Comparison of ENCODE assay signal across 8 cellular contexts in the genomic region with DNA sequence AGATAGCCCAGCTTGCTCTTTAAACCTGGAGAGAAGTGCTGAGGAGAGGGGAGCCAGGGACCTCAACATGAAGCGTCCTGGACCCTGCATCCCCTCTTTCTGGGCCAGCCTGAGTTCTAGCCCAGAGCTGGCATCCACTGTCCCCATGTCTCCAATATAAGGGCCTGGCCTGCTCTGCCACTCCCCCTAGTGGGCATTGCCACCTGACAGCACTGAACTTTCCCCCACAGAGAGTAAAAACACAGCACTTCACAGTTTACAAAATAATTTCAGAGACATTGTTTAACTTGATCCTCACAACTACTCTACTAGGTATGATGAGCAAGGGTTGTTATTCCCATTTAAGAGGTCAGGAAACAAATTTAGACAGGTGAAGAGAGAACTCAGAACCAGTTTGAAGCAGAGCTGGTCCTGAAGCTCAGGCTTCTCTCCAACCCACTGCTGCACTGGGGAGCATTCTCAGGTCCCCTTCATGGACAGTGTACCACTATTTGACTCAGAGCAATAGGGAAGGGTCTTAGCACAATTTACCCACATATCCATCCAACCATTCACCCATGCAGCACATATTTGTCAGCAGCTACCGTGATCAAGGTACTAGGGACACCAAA.
DNase-seq lines count a peak whose midpoint lies in the region; ATAC-seq, FAIRE-seq and TF ChIP-seq lines count a peak whose summit lies in the region.

No MANE protein-coding gene starts in this region.

- CTCF ChIA-PET in A549 (lab: Yijun Ruan, JAX): interaction anchor here (0.6 to 2.9 kb wide), 12 partner anchors 9 to 1881 kb away, joined by 3 to 9 read pairs (median 4); no protein-coding TSS in a partner anchor
- CTCF ChIA-PET in GM10248 (lab: Yijun Ruan, JAX): interaction anchor here (0.9 to 3.4 kb wide), 12 partner anchors 9 to 1344 kb away, joined by 3 to 17 read pairs (median 4); no protein-coding TSS in a partner anchor
- CTCF ChIA-PET in OCI-LY7 (lab: Charles Lee; ENCODE audit: unreplicated experiment): interaction anchor here (1.1 kb wide), 1 partner anchor 31 kb away, joined by 3 read pairs; no protein-coding TSS in a partner anchor

- H3K9ac ChIP-seq in neural cell (ENCODE audit: low read length): no peak overlapping the region

- H3F3A ChIP-seq in neural cell (ENCODE audit: insufficient read depth, low read length, poor library complexity, severe bottlenecking): no peaks in the 10 kb centered on the region

- no peaks in the 10 kb centered on the region for H3K9me3 ChIP-seq in A549
- no peaks in the 10 kb centered on the region for H3K9me3 ChIP-seq in OCI-LY7 (ENCODE audit: low read length)
- H3K9me3 ChIP-seq in neural cell (ENCODE audit: low read length): no peaks in the 10 kb centered on the region

- POLR2A ChIA-PET in A549 (lab: Yijun Ruan, JAX): no interaction called here
- POLR2A ChIA-PET in GM10248 (lab: Yijun Ruan, JAX): no interaction called here
- POLR2A ChIA-PET in OCI-LY7 (lab: Charles Lee): no interaction called here

- FAIRE-seq in A549 (lab: Jason Lieb, UNC): no peak

- H3K4me3 ChIP-seq in A549 (no peak overlapping the region), OCI-LY7 (ENCODE audit: low read depth, low read length, poor library complexity, severe bottlenecking) (no peak overlapping the region), epithelial cell of esophagus (ENCODE audit: low read length) (no peak overlapping the region), neural cell (ENCODE audit: low read length) (no peak overlapping the region)

- H3K4me2 ChIP-seq in A549 (no peak overlapping the region), OCI-LY7 (ENCODE audit: low read length) (no peak overlapping the region), neural cell (ENCODE audit: low read length) (no peak overlapping the region)

- H3K27ac ChIP-seq in A549 (no peak overlapping the region), OCI-LY7 (ENCODE audit: low read depth, low read length, poor library complexity, severe bottlenecking) (no peak overlapping the region), neural cell (ENCODE audit: low read length) (no peak overlapping the region)

- BruUV-seq in OCI-LY7 (replicated peaks; lab: Mats Ljungman, UMichigan): no TSS peak

- no peak for TF ChIP-seq POLR2A in A549 (IDR thresholded peaks at IDR 0.05; ENCODE audit: low read length)

- TF ChIP-seq RAD21 in A549 (conservative IDR thresholded peaks at IDR 0.05 in 1 of 2, IDR thresholded peaks at IDR 0.05 in 1 of 2) (peak; percentile 39 to 60; a peak in 3 of 5 replicates), neural cell (conservative IDR thresholded peaks at IDR 0.05) (peak; percentile 71)

- H3K9me2 ChIP-seq in OCI-LY7 (ENCODE audit: insufficient read depth, low read length) (no peaks in the 10 kb centered on the region), neural cell (ENCODE audit: insufficient read depth, low read length) (no peaks in the 10 kb centered on the region)

- H3K27me3 ChIP-seq in neural cell (ENCODE audit: insufficient read depth, low read depth, low read length): no peaks in the 10 kb centered on the region

- ATAC-seq in A549 (peak; percentile 86 to 88; a peak in 4 of 6 replicates), HG02981 (IDR thresholded peaks at IDR 0.05; ENCODE audit: unreplicated experiment) (peak; percentile 67), GM19455 (IDR thresholded peaks at IDR 0.05; ENCODE audit: unreplicated experiment) (no peak)

- DNase-seq in A549 (ENCODE audit: low read depth in 1 of 2, low spot score in 1 of 2) (peak; percentile 16 to 39), GM10248 (ENCODE audit: extremely low spot score) (peak; percentile 69), OCI-LY7 (ENCODE audit: low spot score) (peak; percentile 49), epithelial cell of esophagus (ENCODE audit: low read depth) (peak; percentile 34)
- no peak for DNase-seq in activated effector memory CD4-positive, alpha-beta T cell treated with anti-CD3 and anti-CD28 coated beads, Interleukin-2, amount 50 U/mL, for 16 hours

- H2AFZ ChIP-seq in OCI-LY7 (ENCODE audit: low read length): no peak overlapping the region
- no peak overlapping the region for H2AFZ ChIP-seq in neural cell (ENCODE audit: low read depth, low read length)

- intact Hi-C loops in OCI-LY7 (cut with micrococcal nuclease; ENCODE audit: unreplicated experiment): no loop called here

- H3K79me2 ChIP-seq in OCI-LY7 (ENCODE audit: insufficient read depth, low read depth, low read length) (no peaks in the 10 kb centered on the region), neural cell (replicated peaks; ENCODE audit: insufficient read depth, low read length) (no peaks in the 10 kb centered on the region)

- H3K36me3 ChIP-seq in OCI-LY7 (ENCODE audit: insufficient read depth, low read length): no peaks in the 10 kb centered on the region
- no peaks in the 10 kb centered on the region for H3K36me3 ChIP-seq in neural cell (ENCODE audit: insufficient read depth, low read length)

- no peaks in the 10 kb centered on the region for H3K4me1 ChIP-seq in A549
- no peaks in the 10 kb centered on the region for H3K4me1 ChIP-seq in OCI-LY7 (ENCODE audit: insufficient read depth, low read length, poor library complexity, severe bottlenecking)

- TF ChIP-seq EP300 in A549 (IDR thresholded peaks at IDR 0.05): no peak
- no peak for TF ChIP-seq EP300 in neural cell (conservative IDR thresholded peaks at IDR 0.05; ENCODE audit: poor library complexity, severe bottlenecking)

- no peaks in the 10 kb centered on the region for H4K20me1 ChIP-seq in OCI-LY7 (ENCODE audit: insufficient read depth, low read length)
- no peaks in the 10 kb centered on the region for H4K20me1 ChIP-seq in neural cell (ENCODE audit: insufficient read depth)

- WGBS in A549 (ENCODE audit: missing lambda C conversion rate): 8% methylated on average over 2 of the region's 2 CpGs

- TF ChIP-seq CTCF in A549 (IDR thresholded peaks at IDR 0.05): peak; percentile 42
- peak; percentile 63 for TF ChIP-seq CTCF in GM10248 (IDR thresholded peaks at IDR 0.05; ENCODE audit: control extremely low read depth, extremely low read depth, low read depth, missing control alignments)
- TF ChIP-seq CTCF in OCI-LY7 (conservative IDR thresholded peaks at IDR 0.05; ENCODE audit: low read length): peak; percentile 87
- peak; percentile 64 for TF ChIP-seq CTCF in epithelial cell of esophagus (IDR thresholded peaks at IDR 0.05; ENCODE audit: insufficient read depth, low read depth, low read length, missing control alignments)
- TF ChIP-seq CTCF in neural cell (IDR thresholded peaks at IDR 0.05; ENCODE audit: poor library complexity, severe bottlenecking): peak; percentile 71

TF ChIP-seq in A549, 52 proteins besides CTCF, POLR2A, EP300 and RAD21:
- TF ChIP-seq, protein P1, sequence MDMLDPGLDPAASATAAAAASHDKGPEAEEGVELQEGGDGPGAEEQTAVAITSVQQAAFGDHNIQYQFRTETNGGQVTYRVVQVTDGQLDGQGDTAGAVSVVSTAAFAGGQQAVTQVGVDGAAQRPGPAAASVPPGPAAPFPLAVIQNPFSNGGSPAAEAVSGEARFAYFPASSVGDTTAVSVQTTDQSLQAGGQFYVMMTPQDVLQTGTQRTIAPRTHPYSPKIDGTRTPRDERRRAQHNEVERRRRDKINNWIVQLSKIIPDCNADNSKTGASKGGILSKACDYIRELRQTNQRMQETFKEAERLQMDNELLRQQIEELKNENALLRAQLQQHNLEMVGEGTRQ (IDR thresholded peaks at IDR 0.05): no peak
- TF ChIP-seq RCOR1 (IDR thresholded peaks at IDR 0.05; ENCODE audit: low read depth, low read length) (no peak), RFX5 (IDR thresholded peaks at IDR 0.05) (no peak)
- TF ChIP-seq, protein P2, sequence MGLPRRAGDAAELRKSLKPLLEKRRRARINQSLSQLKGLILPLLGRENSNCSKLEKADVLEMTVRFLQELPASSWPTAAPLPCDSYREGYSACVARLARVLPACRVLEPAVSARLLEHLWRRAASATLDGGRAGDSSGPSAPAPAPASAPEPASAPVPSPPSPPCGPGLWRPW (IDR thresholded peaks at IDR 0.05): no peak

TF ChIP-seq in neural cell, 6 proteins besides CTCF, POLR2A, EP300 and RAD21:
- TF ChIP-seq, protein P3, sequence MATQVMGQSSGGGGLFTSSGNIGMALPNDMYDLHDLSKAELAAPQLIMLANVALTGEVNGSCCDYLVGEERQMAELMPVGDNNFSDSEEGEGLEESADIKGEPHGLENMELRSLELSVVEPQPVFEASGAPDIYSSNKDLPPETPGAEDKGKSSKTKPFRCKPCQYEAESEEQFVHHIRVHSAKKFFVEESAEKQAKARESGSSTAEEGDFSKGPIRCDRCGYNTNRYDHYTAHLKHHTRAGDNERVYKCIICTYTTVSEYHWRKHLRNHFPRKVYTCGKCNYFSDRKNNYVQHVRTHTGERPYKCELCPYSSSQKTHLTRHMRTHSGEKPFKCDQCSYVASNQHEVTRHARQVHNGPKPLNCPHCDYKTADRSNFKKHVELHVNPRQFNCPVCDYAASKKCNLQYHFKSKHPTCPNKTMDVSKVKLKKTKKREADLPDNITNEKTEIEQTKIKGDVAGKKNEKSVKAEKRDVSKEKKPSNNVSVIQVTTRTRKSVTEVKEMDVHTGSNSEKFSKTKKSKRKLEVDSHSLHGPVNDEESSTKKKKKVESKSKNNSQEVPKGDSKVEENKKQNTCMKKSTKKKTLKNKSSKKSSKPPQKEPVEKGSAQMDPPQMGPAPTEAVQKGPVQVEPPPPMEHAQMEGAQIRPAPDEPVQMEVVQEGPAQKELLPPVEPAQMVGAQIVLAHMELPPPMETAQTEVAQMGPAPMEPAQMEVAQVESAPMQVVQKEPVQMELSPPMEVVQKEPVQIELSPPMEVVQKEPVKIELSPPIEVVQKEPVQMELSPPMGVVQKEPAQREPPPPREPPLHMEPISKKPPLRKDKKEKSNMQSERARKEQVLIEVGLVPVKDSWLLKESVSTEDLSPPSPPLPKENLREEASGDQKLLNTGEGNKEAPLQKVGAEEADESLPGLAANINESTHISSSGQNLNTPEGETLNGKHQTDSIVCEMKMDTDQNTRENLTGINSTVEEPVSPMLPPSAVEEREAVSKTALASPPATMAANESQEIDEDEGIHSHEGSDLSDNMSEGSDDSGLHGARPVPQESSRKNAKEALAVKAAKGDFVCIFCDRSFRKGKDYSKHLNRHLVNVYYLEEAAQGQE (IDR thresholded peaks at IDR 0.05; ENCODE audit: borderline replicate concordance): no peak
- TF ChIP-seq SMC3 (conservative IDR thresholded peaks at IDR 0.05; ENCODE audit: poor library complexity): peak; percentile 66
